In the genomic region with DNA sequence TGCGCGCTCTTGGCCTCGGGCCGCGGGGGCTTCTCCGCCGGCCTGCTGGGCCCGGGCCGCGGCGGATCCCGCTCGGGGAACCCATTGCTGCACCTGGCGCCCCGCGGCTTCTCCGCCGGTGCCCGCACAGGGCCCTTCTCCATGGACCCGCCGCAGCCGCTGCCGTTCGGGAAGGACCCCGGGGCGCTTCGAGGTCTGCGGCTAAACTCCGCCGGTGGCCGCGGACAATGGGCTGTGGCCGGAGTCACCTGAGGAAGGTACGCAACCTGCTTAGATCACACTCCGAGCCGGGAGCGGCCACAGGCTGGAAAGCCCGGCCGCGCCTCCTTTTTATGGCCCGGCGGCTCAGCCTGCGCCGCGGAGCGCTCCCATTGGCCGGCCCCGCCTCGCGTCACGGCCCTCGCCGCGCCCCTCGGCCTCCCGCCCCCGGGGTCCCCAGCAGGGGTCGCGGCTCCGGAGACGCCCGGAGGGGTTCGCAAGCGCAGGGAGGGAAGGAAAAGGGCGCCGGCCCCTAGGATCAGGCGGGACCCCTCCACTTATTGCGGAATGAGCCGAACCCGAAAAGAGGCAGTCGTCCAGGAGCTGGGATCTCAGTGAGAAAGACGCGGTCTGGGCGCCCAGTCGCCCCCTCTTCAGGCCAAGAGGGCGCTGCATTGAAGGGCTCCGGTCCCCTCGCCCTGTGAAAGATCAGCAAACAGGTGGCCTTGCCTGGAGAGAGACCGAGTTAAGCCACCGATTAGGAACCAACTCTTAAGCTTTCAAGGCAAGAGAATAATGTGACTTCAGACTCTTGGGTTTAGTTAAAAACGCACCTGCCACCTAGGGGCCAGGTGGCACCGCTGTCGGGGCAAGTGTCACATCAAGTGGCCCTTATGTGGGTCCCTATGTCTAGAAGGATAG, we compare ENCODE assay signal across 8 cellular contexts. TPM values are rescaled to one million over a fixed set of nuclear protein-coding genes. Genes with fewer than 3 reads are reported as not detected.
DNase-seq lines count a peak whose midpoint lies in the region; ATAC-seq and TF ChIP-seq lines count a peak whose summit lies in the region.

A gene with protein sequence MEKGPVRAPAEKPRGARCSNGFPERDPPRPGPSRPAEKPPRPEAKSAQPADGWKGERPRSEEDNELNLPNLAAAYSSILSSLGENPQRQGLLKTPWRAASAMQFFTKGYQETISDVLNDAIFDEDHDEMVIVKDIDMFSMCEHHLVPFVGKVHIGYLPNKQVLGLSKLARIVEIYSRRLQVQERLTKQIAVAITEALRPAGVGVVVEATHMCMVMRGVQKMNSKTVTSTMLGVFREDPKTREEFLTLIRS (minus strand): TSS at position 306 of the 900 bp plus-strand sequence. CDS start 163 bp downstream, at position 143.

- no peaks in the 10 kb centered on the region for H3K27me3 Mint-ChIP-seq in central memory CD8-positive, alpha-beta T cell

- H3K9me3 Mint-ChIP-seq in central memory CD8-positive, alpha-beta T cell, result no peaks in the 10 kb centered on the region

- DNase-seq in A673 (ENCODE audit: low spot score), result peak; percentile 81
- DNase-seq in NCI-H2107 treated with DMSO at 0.1 percent for 48 hours (lab: John Stamatoyannopoulos, UW; ENCODE audit: unreplicated experiment), result peak; percentile 85
- DNase-seq in activated CD4-positive, CD25-positive, alpha-beta regulatory T cell (lab: John Stamatoyannopoulos, UW), result peak; percentile 45 to 61 (median 54)
- peak; percentile 51 to 53 for DNase-seq in central memory CD8-positive, alpha-beta T cell (ENCODE audit: low spot score in 2 of 2)
- DNase-seq in left lung, result peak; percentile 69 to 93
- peak; percentile 73 for DNase-seq in stimulated activated CD4-positive, alpha-beta T cell treated with anti-CD3 and anti-CD28 coated beads, Interleukin-4, amount 100 ng/mL, for 24 hours

- H3K4me3 Mint-ChIP-seq in central memory CD8-positive, alpha-beta T cell, result peak within 1 kb of the TSS; percentile 83

- peaks cover 19% of the 10 kb centered on the region for H3K36me3 Mint-ChIP-seq in central memory CD8-positive, alpha-beta T cell (ENCODE audit: insufficient read depth)

- CTCF ChIA-PET in A673 (lab: Charles Lee), result interaction anchor here (0.6 kb wide), 1 partner anchor 11 kb away, joined by 4 read pairs; no protein-coding TSS in a partner anchor

- BruUV-seq in A673 (replicated peaks; lab: Mats Ljungman, UMichigan), result no TSS peak

- no peaks in the 10 kb centered on the region for H3K9me3 ChIP-seq in A673 (ENCODE audit: low read depth, low read length, poor library complexity, severe bottlenecking)
- H3K9me3 ChIP-seq in left lung, result no peaks in the 10 kb centered on the region

- POLR2A ChIA-PET in A673 (lab: Charles Lee; ENCODE audit: low non-redundant PET), result no interaction called here

- H3K36me3 ChIP-seq in A673 (ENCODE audit: insufficient read depth, low read length, poor library complexity, severe bottlenecking) (no peaks in the 10 kb centered on the region), left lung (no peaks in the 10 kb centered on the region)

- ATAC-seq in GM18520 (IDR thresholded peaks at IDR 0.05; ENCODE audit: unreplicated experiment) (peak; percentile 67), HG03060 (IDR thresholded peaks at IDR 0.05; ENCODE audit: low read depth, unreplicated experiment) (peak; percentile 48), left lung (peak; percentile 92)
- ATAC-seq in central memory CD8-positive, alpha-beta T cell (replicated peaks; ENCODE audit: extremely low read depth, poor library complexity, severe bottlenecking), result peak; percentile 66

- peak within 1 kb of the TSS; percentile 80 for H3K27ac Mint-ChIP-seq in central memory CD8-positive, alpha-beta T cell (ENCODE audit: low read depth)

- H3K4me3 ChIP-seq in A673 (ENCODE audit: low read depth, low read length, poor library complexity, severe bottlenecking), result peak within 1 kb of the TSS; percentile 73
- H3K4me3 ChIP-seq in left lung, result peak within 1 kb of the TSS; percentile 78 to 84

- no peak within 1 kb of the TSS for H3K27ac ChIP-seq in A673 (ENCODE audit: low read depth, low read length, poor library complexity, severe bottlenecking)
- H3K27ac ChIP-seq in left lung, result peak within 1 kb of the TSS; percentile 68 to 95

- H3K4me1 ChIP-seq in A673 (ENCODE audit: insufficient read depth, low read length, poor library complexity, severe bottlenecking), result peaks cover 5% of the 10 kb centered on the region
- H3K4me1 ChIP-seq in left lung, result peaks cover 0 to 34% of the 10 kb centered on the region in 2 donors

- intact Hi-C loops in A673 (cut with micrococcal nuclease; ENCODE audit: unreplicated experiment) (no loop called here), left lung (cut with DNase I) (no loop called here)

- peak; percentile 45 for TF ChIP-seq CTCF in A673 (conservative IDR thresholded peaks at IDR 0.05; ENCODE audit: low read depth, low read length)
- peak; percentile 26 to 41 for TF ChIP-seq CTCF in left lung (IDR thresholded peaks at IDR 0.05)

- peaks cover 12% of the 10 kb centered on the region for H3K4me1 Mint-ChIP-seq in central memory CD8-positive, alpha-beta T cell

- no peaks in the 10 kb centered on the region for H3K27me3 ChIP-seq in A673 (replicated peaks; ENCODE audit: insufficient read depth, low read depth, low read length, poor library complexity)
- H3K27me3 ChIP-seq in left lung, result no peaks in the 10 kb centered on the region

RNA-seq across cellular contexts. Expression of the gene that starts here (rescaled TPM):
- total RNA-seq in A673 (2021), result 6.8 and 7.7 TPM in 2 replicates
- 10 to 100 TPM in 1 of 2 donors, 1 to 10 TPM in 1; 9.0 to 22.8 TPM for total RNA-seq in left lung
